ENCODE assay signal across 2 cellular contexts in genomic region chr16:1631230-1631629, GRCh38.
TF ChIP-seq lines count a peak whose summit lies in the region.

No MANE protein-coding gene starts in this region.

TF ChIP-seq in GM23338, 12 proteins besides CTCF, POLR2A, EP300 and RAD21 (continued from another document):
- TF ChIP-seq REST (IDR thresholded peaks at IDR 0.05; ENCODE audit: unreplicated experiment) = no peak
- no peak for TF ChIP-seq CREB1 (CRISPR knock-in tag; IDR thresholded peaks at IDR 0.05; ENCODE audit: low read depth)

TF ChIP-seq in WTC11, 78 proteins besides CTCF, POLR2A, EP300 and RAD21 (continued from another document):
- TF ChIP-seq AR (CRISPR knock-in tag; IDR thresholded peaks at IDR 0.05) = no peak
- no peak for TF ChIP-seq ZNF219 (CRISPR knock-in tag; IDR thresholded peaks at IDR 0.05; ENCODE audit: borderline replicate concordance)
- TF ChIP-seq ZNF423 (CRISPR knock-in tag; IDR thresholded peaks at IDR 0.05) = no peak
